8 cellular contexts compared by ENCODE assay signal in genomic region chr2:214809751-214810564, GRCh38. TPM values are rescaled to one million over a fixed set of nuclear protein-coding genes. Genes with fewer than 3 reads are reported as not detected.
A peak's percentile ranks its signal among the peaks of the same experiment; 100 is the strongest.
DNase-seq lines count a peak whose midpoint lies in the region; ATAC-seq and TF ChIP-seq lines count a peak whose summit lies in the region.

No MANE protein-coding gene starts in this region.

- peaks cover 54% of the 10 kb centered on the region for H3K79me2 ChIP-seq in DOHH2 (ENCODE audit: control insufficient read depth, low read length)

- ATAC-seq in GM21825 (IDR thresholded peaks at IDR 0.05; ENCODE audit: unreplicated experiment), result peak; percentile 86
- ATAC-seq in natural killer cell, result peak; percentile 87 to 96 (median 88)

- peak overlapping the region; percentile 91 to 92 for H3K27ac Mint-ChIP-seq in natural killer cell

- peaks cover 29% of the 10 kb centered on the region for H4K20me1 ChIP-seq in DOHH2 (ENCODE audit: control insufficient read depth, insufficient read depth, low read depth, low read length)

- peaks cover 16 to 37% of the 10 kb centered on the region in 2 donors for H3K4me1 Mint-ChIP-seq in natural killer cell

- H3K4me1 ChIP-seq in DOHH2 (ENCODE audit: control insufficient read depth, low read length), result peaks cover 33% of the 10 kb centered on the region

- no peak for TF ChIP-seq CTCF in DOHH2 (IDR thresholded peaks at IDR 0.05; ENCODE audit: low read depth, low read length, poor library complexity, severe bottlenecking)
- no peak for TF ChIP-seq CTCF in natural killer cell (IDR thresholded peaks at IDR 0.05)

- H3K36me3 ChIP-seq in DOHH2 (ENCODE audit: control insufficient read depth, low read length) (peaks cover 42% of the 10 kb centered on the region), KOPT-K1 (ENCODE audit: insufficient read depth, low read length) (peaks cover 15% of the 10 kb centered on the region)

- H3K9me3 ChIP-seq in DOHH2 (ENCODE audit: control insufficient read depth, insufficient read depth, low read length), result no peaks in the 10 kb centered on the region
- no peaks in the 10 kb centered on the region for H3K9me3 ChIP-seq in KOPT-K1 (ENCODE audit: insufficient read depth, low read length, poor library complexity, severe bottlenecking)

- H3K9me3 Mint-ChIP-seq in natural killer cell, result no peaks in the 10 kb centered on the region

- no peaks in the 10 kb centered on the region for H3K9me2 ChIP-seq in DOHH2 (replicated peaks; ENCODE audit: control insufficient read depth, low read length)

- peaks cover 7% of the 10 kb centered on the region; the same call in 1 of the 2 replicates for H3F3A ChIP-seq in DOHH2 (ENCODE audit: control insufficient read depth, insufficient read depth)

- DNase-seq in RKO (ENCODE audit: low spot score) (peak; percentile 95), fibroblast of peridontal ligament (ENCODE audit: extremely low read depth) (peak; percentile 98), natural killer cell (peak; percentile 96)
- DNase-seq in activated T-helper 1 cell treated with anti-CD3 and anti-CD28 coated beads, Interleukin-2, amount 50 U/mL, for 16 hours (ENCODE audit: low read depth in 1 of 2, low spot score in 1 of 2), result peak; percentile 95 to 97
- peak; percentile 66 to 94 (median 85) for DNase-seq in stimulated activated naive CD4-positive, alpha-beta T cell (lab: John Stamatoyannopoulos, UW)

- peak overlapping the region; percentile 98 for H3K4me3 Mint-ChIP-seq in natural killer cell

- no peaks in the 10 kb centered on the region for H3K27me3 ChIP-seq in DOHH2 (ENCODE audit: control insufficient read depth, low read length)

- peak overlapping the region; percentile 79 for H3K4me3 ChIP-seq in DOHH2 (ENCODE audit: low read length)

- H3K27me3 Mint-ChIP-seq in natural killer cell (ENCODE audit: low read depth in 2 of 2), result peaks cover 0 to 9% of the 10 kb centered on the region in 2 donors

- intact Hi-C loops in natural killer cell (cut with micrococcal nuclease), result loop anchor here (5.0 kb wide), 2 partner anchors 1528 to 1687 kb away; partner anchors contain the start of genes RPL37A and SPAG16

- H3K36me3 Mint-ChIP-seq in natural killer cell, result no peaks in the 10 kb centered on the region

- peak overlapping the region; percentile 72 for H3K4me2 ChIP-seq in DOHH2 (ENCODE audit: low read length)

- H3K27ac ChIP-seq in DOHH2 (ENCODE audit: low read depth, low read length), result peak overlapping the region; percentile 91
- H3K27ac ChIP-seq in KOPT-K1 (ENCODE audit: low read depth, low read length, poor library complexity, severe bottlenecking), result peak overlapping the region; percentile 99

RNA-seq across cellular contexts. Expression of gene BARD1, which starts 0.5 kb away (rescaled TPM):
- total RNA-seq in natural killer cell, result 10 to 100 TPM; 11.5 to 16.5 (median 13.9) TPM

Comparison
In these comparisons a context has a peak if more than half of its experiments do, and no peak if none do; other contexts are left out.
1. Peak in every context shown above with its lines: DNase-seq, ATAC-seq, H3K4me3 ChIP-seq and H3K27ac ChIP-seq.